ENCODE assay signal across 19 cellular contexts in genomic region chr10:126011995-126012394, GRCh38.
"Had no signal": no experiment of that assay in that cellular context is flagged by ENCODE, and none has a peak within 500 bp of the region (broad histone marks: within the 10 kb centered on the region; RNA-seq: fewer than 3 reads in every experiment).

No MANE protein-coding gene starts in this region.

- FAIRE-seq: colon, small intestine had no signal

- ATAC-seq: foreskin keratinocyte; left colon; left ventricle myocardium superior; stimulated activated naive B cell treated with anti-CD40 and anti-IgM and Interleukin-4, amounts not matched to agents 10 μg/mL and 1 μg/mL and 100 μg/mL, for 72 hours; stimulated activated naive CD8-positive, alpha-beta T cell treated with anti-CD3 and anti-CD28 coated beads, Interleukin-15, amount 100 ng/mL, for 72 hours; upper lobe of right lung had no signal

- H3K4me3 Mint-ChIP-seq: dendritic cell treated with granulocyte-macrophage colony-stimulating factor and Interleukin-4, amounts not matched to agents 40 ng/mL and 50 ng/mL, for 4 days; naive B cell; neural crest cell; stimulated activated naive B cell treated with anti-CD40 and anti-IgM and Interleukin-4, amounts not matched to agents 10 μg/mL and 1 μg/mL and 100 μg/mL, for 72 hours; stimulated activated naive CD8-positive, alpha-beta T cell treated with anti-CD3 and anti-CD28 coated beads, Interleukin-15, amount 100 ng/mL, for 72 hours had no signal

- H3K27ac Mint-ChIP-seq: dendritic cell treated with granulocyte-macrophage colony-stimulating factor and Interleukin-4, amounts not matched to agents 40 ng/mL and 50 ng/mL, for 4 days; stimulated activated naive B cell treated with anti-CD40 and anti-IgM and Interleukin-4, amounts not matched to agents 10 μg/mL and 1 μg/mL and 100 μg/mL, for 72 hours; stimulated activated naive CD8-positive, alpha-beta T cell treated with anti-CD3 and anti-CD28 coated beads, Interleukin-15, amount 100 ng/mL, for 72 hours had no signal

- H3K27ac ChIP-seq: foreskin keratinocyte, right atrium auricular region, testis, tibial nerve, upper lobe of right lung had no signal

- H3K36me3 ChIP-seq: right atrium auricular region, tibial nerve, upper lobe of right lung had no signal

- H3K27me3 ChIP-seq: foreskin keratinocyte, right atrium auricular region, testis, tibial nerve, upper lobe of right lung had no signal

- DNase-seq: cerebellar nuclear complex; foreskin keratinocyte; left colon; left ventricle myocardium superior; mesendoderm; naive B cell; posterior cingulate gyrus; small intestine; stimulated activated CD4-positive, alpha-beta T cell treated with anti-CD3 and anti-CD28 coated beads, Interleukin-2, amount 100 ng/mL, for 48 hours; stimulated activated naive B cell treated with anti-CD40 and anti-IgM and Interleukin-4, amounts not matched to agents 10 μg/mL and 1 μg/mL and 100 μg/mL, for 72 hours; stimulated activated naive CD8-positive, alpha-beta T cell treated with anti-CD3 and anti-CD28 coated beads, Interleukin-15, amount 100 ng/mL, for 72 hours; testis; upper lobe of right lung had no signal

- H3K4me3 ChIP-seq: lung, right atrium auricular region, testis, tibial nerve, upper lobe of right lung had no signal

- H3K4me1 Mint-ChIP-seq: stimulated activated naive CD8-positive, alpha-beta T cell treated with anti-CD3 and anti-CD28 coated beads, Interleukin-15, amount 100 ng/mL, for 72 hours had no signal

- H3K36me3 Mint-ChIP-seq: naive B cell; stimulated activated naive B cell treated with anti-CD40 and anti-IgM and Interleukin-4, amounts not matched to agents 10 μg/mL and 1 μg/mL and 100 μg/mL, for 72 hours had no signal

- H3K9me3 ChIP-seq: right atrium auricular region, testis, upper lobe of right lung had no signal

- H3K9me3 Mint-ChIP-seq: dendritic cell treated with granulocyte-macrophage colony-stimulating factor and Interleukin-4, amounts not matched to agents 40 ng/mL and 50 ng/mL, for 4 days; stimulated activated naive CD8-positive, alpha-beta T cell treated with anti-CD3 and anti-CD28 coated beads, Interleukin-15, amount 100 ng/mL, for 72 hours had no signal

- H3K4me1 ChIP-seq: right atrium auricular region, testis, tibial nerve, upper lobe of right lung had no signal

- H3K27me3 Mint-ChIP-seq: dendritic cell treated with granulocyte-macrophage colony-stimulating factor and Interleukin-4, amounts not matched to agents 40 ng/mL and 50 ng/mL, for 4 days; naive B cell; stimulated activated naive CD8-positive, alpha-beta T cell treated with anti-CD3 and anti-CD28 coated beads, Interleukin-15, amount 100 ng/mL, for 72 hours had no signal
